In the genomic region with DNA sequence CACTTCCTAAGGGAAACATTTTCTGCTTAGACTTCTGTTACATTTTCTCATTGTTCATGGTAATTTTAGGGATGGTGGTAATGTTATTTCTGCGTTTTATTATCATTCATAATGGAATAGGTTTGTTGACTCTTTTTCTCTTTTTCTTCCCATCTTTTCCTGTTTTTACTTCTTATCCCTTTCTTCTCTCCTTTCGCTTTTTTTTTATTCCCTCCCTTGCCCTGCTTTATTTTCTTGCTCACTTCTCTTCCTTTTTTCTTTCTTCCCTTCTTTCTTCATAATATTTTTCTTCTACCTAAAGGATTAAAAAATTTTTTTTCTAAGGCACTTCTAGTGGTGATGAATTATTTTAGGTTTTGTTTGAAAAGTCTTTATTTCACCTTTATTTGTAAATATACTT, we compare ENCODE assay signal across 1 cellular context.
TF ChIP-seq lines count a peak whose summit lies in the region.

No MANE protein-coding gene starts in this region.

TF ChIP-seq in WTC11, 78 proteins besides CTCF, POLR2A, EP300 and RAD21 (continued from another document):
- TF ChIP-seq, protein P1, sequence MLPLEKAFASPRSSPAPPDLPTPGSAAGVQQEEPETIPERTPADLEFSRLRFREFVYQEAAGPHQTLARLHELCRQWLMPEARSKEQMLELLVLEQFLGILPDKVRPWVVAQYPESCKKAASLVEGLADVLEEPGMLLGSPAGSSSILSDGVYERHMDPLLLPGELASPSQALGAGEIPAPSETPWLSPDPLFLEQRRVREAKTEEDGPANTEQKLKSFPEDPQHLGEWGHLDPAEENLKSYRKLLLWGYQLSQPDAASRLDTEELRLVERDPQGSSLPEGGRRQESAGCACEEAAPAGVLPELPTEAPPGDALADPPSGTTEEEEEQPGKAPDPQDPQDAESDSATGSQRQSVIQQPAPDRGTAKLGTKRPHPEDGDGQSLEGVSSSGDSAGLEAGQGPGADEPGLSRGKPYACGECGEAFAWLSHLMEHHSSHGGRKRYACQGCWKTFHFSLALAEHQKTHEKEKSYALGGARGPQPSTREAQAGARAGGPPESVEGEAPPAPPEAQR (CRISPR knock-in tag; IDR thresholded peaks at IDR 0.05), result no peak
- no peak for TF ChIP-seq ESRRA (CRISPR knock-in tag; IDR thresholded peaks at IDR 0.05; ENCODE audit: borderline replicate concordance)
